18 cellular contexts compared by ENCODE assay signal in genomic region chr10:130809761-130810515, GRCh38.
DNase-seq lines count a peak whose midpoint lies in the region; ATAC-seq, FAIRE-seq and TF ChIP-seq lines count a peak whose summit lies in the region.
"Had no signal": no experiment of that assay in that cellular context is flagged by ENCODE, and none has a peak within 500 bp of the region (broad histone marks: within the 10 kb centered on the region; RNA-seq: fewer than 3 reads in every experiment).

No MANE protein-coding gene starts in this region.

- no peak for TF ChIP-seq POLR2A in HCT116 (IDR thresholded peaks at IDR 0.05; ENCODE audit: borderline replicate concordance, extremely low read depth, insufficient read depth, insufficient read length)
- no peak for TF ChIP-seq POLR2A in H1 (IDR thresholded peaks at IDR 0.05; ENCODE audit: control extremely low read depth in 1 of 2, low read depth in 2 of 2, low read length in 2 of 2)

- no peaks in the 10 kb centered on the region for H3K9me2 ChIP-seq in HCT116 (ENCODE audit: insufficient read depth)

- no peak overlapping the region for H2BK15ac ChIP-seq in H1 (ENCODE audit: low read length)

- no peak overlapping the region for H2AFZ ChIP-seq in HCT116 (ENCODE audit: low read depth, low read length, poor library complexity, severe bottlenecking)
- peak overlapping the region; percentile 92 for H2AFZ ChIP-seq in H1 (ENCODE audit: low read length)

- H3K27ac ChIP-seq in HCT116 (ENCODE audit: low read depth, low read length) (no peak overlapping the region), H1 (ENCODE audit: low read depth, low read length) (no peak overlapping the region; the same call in 1 of the 2 replicates)
- H3K27ac ChIP-seq: 22Rv1, Peyer's patch had no signal

- H3K9me3 Mint-ChIP-seq in osteocyte (ENCODE audit: unreplicated experiment) = peaks cover 30% of the 10 kb centered on the region
- H3K9me3 Mint-ChIP-seq: CD4-positive, alpha-beta T cell had no signal

- TF ChIP-seq EP300 in H1 (IDR thresholded peaks at IDR 0.05; ENCODE audit: borderline replicate concordance in 1 of 2, low read depth in 2 of 2, low read length in 2 of 2) = no peak

- H3K14ac ChIP-seq in H1 (ENCODE audit: insufficient read length) = no peak overlapping the region

- intact Hi-C loops in HCT116 (cut with micrococcal nuclease) = no loop called here

- no peaks in the 10 kb centered on the region for H3K36me3 Mint-ChIP-seq in osteocyte (ENCODE audit: unreplicated experiment)

- 83% methylated on average over 20 of the region's 22 CpGs; no CpG with 5 or more reads in 1 of the 2 experiments for WGBS in H1 (ENCODE audit: extremely low coverage in 1 of 2, insufficient coverage in 1 of 2, insufficient read length in 1 of 2, insufficient replicate concordance in 2 of 2, low coverage in 1 of 2, low lambda C conversion rate in 2 of 2, missing lambda C conversion rate in 1 of 2), 2 experiments

- TF ChIP-seq RAD21 in HCT116 (IDR thresholded peaks at IDR 0.05; ENCODE audit: low read depth) (no peak), H1 (IDR thresholded peaks at IDR 0.05 in 1 of 2, conservative IDR thresholded peaks at IDR 0.05 in 1 of 2; ENCODE audit: low read depth in 2 of 2, low read length in 2 of 2) (no peak)

- H3K18ac ChIP-seq in H1 (ENCODE audit: extremely low read depth, low read length) = no peak overlapping the region

- DNase-seq in activated CD4-positive, alpha-beta T cell treated with anti-CD3 and anti-CD28 coated beads for 48 hours = peak; percentile 8
- no peak for DNase-seq in activated CD4-positive, alpha-beta T cell treated with anti-CD3 and anti-CD28 coated beads, Interleukin-2, amount 50 U/mL, for 4 hours
- DNase-seq in HCT116 (ENCODE audit: low read depth, low spot score) (no peak), H1 (ENCODE audit: low read depth in 1 of 2, low spot score in 2 of 2) (peak in 1 of 2 experiments; percentile 48), osteocyte (ENCODE audit: extremely low spot score, unreplicated experiment) (peak; percentile 78), NCI-H1417 treated with DMSO at 0.1 percent for 48 hours (lab: John Stamatoyannopoulos, UW) (no peak), activated gamma-delta T cell treated with Interleukin-2 at 50 U/mL for 16 hours (no peak)
- DNase-seq: BE2C; CD4-positive, alpha-beta T cell; DMS53; HCEC 1CT; KBM-7; NCI-H1048; NCI-H510A treated with DMSO at 0.1 percent for 48 hours; Peyer's patch had no signal

- POLR2A ChIA-PET in HCT116 (lab: Charles Lee) = no interaction called here
- POLR2A ChIA-PET in H1 (lab: Charles Lee; ENCODE audit: partially characterized antibody) = no interaction called here

- no peaks in the 10 kb centered on the region for H3K27me3 ChIP-seq in HCT116 (ENCODE audit: insufficient read depth, low read length)
- H3K27me3 ChIP-seq in H1 (replicated peaks in 1 of 4; ENCODE audit: control insufficient read depth in 3 of 4, extremely low read depth in 1 of 4, insufficient read depth in 3 of 4, low read length in 3 of 4) = no peaks in the 10 kb centered on the region
- H3K27me3 ChIP-seq: BE2C, Peyer's patch had no signal

- no peak overlapping the region for H2BK120ac ChIP-seq in H1 (replicated peaks; ENCODE audit: low read depth, low read length)

- H3K4ac ChIP-seq in H1 (replicated peaks; ENCODE audit: insufficient read length, low read depth, low read length) = no peak overlapping the region

- H3K79me1 ChIP-seq in H1 (ENCODE audit: low read depth, low read length) = no peaks in the 10 kb centered on the region

- no peak overlapping the region for H3K23ac ChIP-seq in H1 (ENCODE audit: insufficient read length)

- no peak overlapping the region for H4K5ac ChIP-seq in H1 (ENCODE audit: insufficient read length, low read depth, low read length)

- H3K4me3 Mint-ChIP-seq in osteocyte (ENCODE audit: unreplicated experiment) = no peak overlapping the region
- H3K4me3 Mint-ChIP-seq: CD4-positive, alpha-beta T cell had no signal

- H3K23me2 ChIP-seq in H1 (ENCODE audit: low read depth, low read length) = no peaks in the 10 kb centered on the region

- no peaks in the 10 kb centered on the region for H3K4me1 Mint-ChIP-seq in osteocyte (ENCODE audit: unreplicated experiment)

- H3K4me2 ChIP-seq in HCT116 (ENCODE audit: low read length) = no peak overlapping the region
- H3K4me2 ChIP-seq in H1 (ENCODE audit: insufficient read depth in 1 of 2, low read depth in 2 of 2, low read length in 2 of 2) = peak overlapping the region in 1 of 2 experiments; percentile 6; a peak in 2 of 4 replicates

- no peak overlapping the region for H2BK12ac ChIP-seq in H1 (ENCODE audit: low read depth, low read length)

- FAIRE-seq in H1 (lab: Jason Lieb, UNC) = no peak

- H3K36me3 ChIP-seq in HCT116 (ENCODE audit: control insufficient read depth in 1 of 2, insufficient read depth in 2 of 2, low read length in 2 of 2) (no peaks in the 10 kb centered on the region), H1 (ENCODE audit: control insufficient read depth in 2 of 4, insufficient read depth in 4 of 4, low read length in 3 of 4) (no peaks in the 10 kb centered on the region)
- H3K36me3 ChIP-seq: BE2C, Peyer's patch had no signal

- no peaks in the 10 kb centered on the region for H3K9me3 ChIP-seq in HCT116 (ENCODE audit: control insufficient read depth in 1 of 2, insufficient read depth in 1 of 2, low read depth in 1 of 2, low read length in 2 of 2)
- H3K9me3 ChIP-seq in H1 (ENCODE audit: insufficient read depth in 2 of 2, low read depth in 1 of 2, low read length in 1 of 2) = no peaks in the 10 kb centered on the region
- H3K9me3 ChIP-seq: BE2C, Peyer's patch had no signal

- H3K79me2 ChIP-seq in HCT116 (ENCODE audit: insufficient read depth, low read length) (no peaks in the 10 kb centered on the region), H1 (ENCODE audit: control insufficient read depth in 1 of 2, insufficient read depth in 2 of 2, low read length in 2 of 2) (no peaks in the 10 kb centered on the region)

- H2BK20ac ChIP-seq in H1 (ENCODE audit: low read length) = no peak overlapping the region

- H3K27me3 Mint-ChIP-seq in osteocyte (ENCODE audit: unreplicated experiment) = no peaks in the 10 kb centered on the region
- H3K27me3 Mint-ChIP-seq: CD4-positive, alpha-beta T cell had no signal

- H4K8ac ChIP-seq in H1 (ENCODE audit: extremely low read depth, insufficient read depth, low read length) = no peak overlapping the region

- TF ChIP-seq CTCF in HCT116 (IDR thresholded peaks at IDR 0.05 in 2 of 3, conservative IDR thresholded peaks at IDR 0.05 in 1 of 3; ENCODE audit: borderline replicate concordance in 1 of 3, insufficient read depth in 1 of 3, low read depth in 2 of 3, low read length in 2 of 3) (no peak), H1 (IDR thresholded peaks at IDR 0.05; ENCODE audit: control extremely low read depth in 1 of 3, insufficient read depth in 1 of 3, low read depth in 1 of 3, low read length in 3 of 3) (no peak), osteocyte (IDR thresholded peaks at IDR 0.05) (no peak)

- H3K56ac ChIP-seq in H1 (replicated peaks; ENCODE audit: insufficient read length, low read depth, low read length) = no peak overlapping the region

- H3K4me3 ChIP-seq in HCT116 (replicated peaks in 1 of 2; ENCODE audit: low read depth in 1 of 2, low read length in 2 of 2) = no peak overlapping the region
- H3K4me3 ChIP-seq in H1 (ENCODE audit: extremely low read depth in 1 of 4, insufficient read depth in 2 of 4, low read depth in 3 of 4, low read length in 4 of 4) = no peak overlapping the region
- H3K4me3 ChIP-seq: Peyer's patch had no signal

- no peak overlapping the region for H2AK5ac ChIP-seq in H1 (ENCODE audit: low read depth, low read length)

- no peak overlapping the region for H4K91ac ChIP-seq in H1 (replicated peaks; ENCODE audit: insufficient read length, low read length)

- H3K9ac ChIP-seq in HCT116 (ENCODE audit: low read length) (no peak overlapping the region), H1 (replicated peaks in 1 of 4; ENCODE audit: extremely low read depth in 1 of 4, low read depth in 3 of 4, low read length in 3 of 4) (no peak overlapping the region)

- ATAC-seq in HCT116 = peak; percentile 27; the same call in 1 of the 2 replicates
- ATAC-seq in HG03571 (IDR thresholded peaks at IDR 0.05; ENCODE audit: unreplicated experiment) = no peak
- ATAC-seq: Right ventricle myocardium inferior had no signal

- H3K27ac Mint-ChIP-seq in osteocyte (ENCODE audit: unreplicated experiment) = no peak overlapping the region
- H3K27ac Mint-ChIP-seq: CD4-positive, alpha-beta T cell had no signal

- H4K20me1 ChIP-seq in HCT116 (ENCODE audit: insufficient read depth) = no peaks in the 10 kb centered on the region
- H4K20me1 ChIP-seq in H1 (replicated peaks in 1 of 2; ENCODE audit: control insufficient read depth in 1 of 2, insufficient read depth in 2 of 2, low read length in 2 of 2) = no peaks in the 10 kb centered on the region

- no peaks in the 10 kb centered on the region for H3K4me1 ChIP-seq in HCT116 (ENCODE audit: control insufficient read depth in 1 of 2, insufficient read depth in 2 of 2, low read length in 2 of 2)
- peaks cover 0 to 19% (median 11%) of the 10 kb centered on the region in 4 experiments; a peak in 5 of 7 replicates for H3K4me1 ChIP-seq in H1 (replicated peaks in 1 of 4; ENCODE audit: control insufficient read depth in 3 of 4, insufficient read depth in 4 of 4, low read length in 3 of 4)
- H3K4me1 ChIP-seq: BE2C, Peyer's patch had no signal

- CTCF ChIA-PET in HCT116 (lab: Charles Lee) = no interaction called here
- CTCF ChIA-PET in H1 (lab: Charles Lee; ENCODE audit: partially characterized antibody) = interaction anchor here (0.6 to 1.6 kb wide), 7 partner anchors 13 to 877 kb away, joined by 3 to 4 read pairs (median 3); no protein-coding TSS in a partner anchor

- BruUV-seq in HCT116 (replicated peaks; lab: Mats Ljungman, UMichigan) = no TSS peak

- RAD21 ChIA-PET in HCT116 (lab: Charles Lee; ENCODE audit: low non-redundant PET in 1 of 2, low total read pairs in 2 of 2, uncharacterized antibody in 2 of 2, unreplicated experiment in 2 of 2) = no interaction called here

- H2BK5ac ChIP-seq in H1 (ENCODE audit: low read depth, low read length) = peak overlapping the region; percentile 20; the same call in 1 of the 2 replicates

TF ChIP-seq in HCT116, 20 proteins besides CTCF, POLR2A, EP300 and RAD21:
- TF ChIP-seq MAX (IDR thresholded peaks at IDR 0.05) (no peak), SP1 (IDR thresholded peaks at IDR 0.05; ENCODE audit: low read depth) (no peak), EZH2 (IDR thresholded peaks at IDR 0.05) (no peak), ELF1 (IDR thresholded peaks at IDR 0.05; ENCODE audit: borderline replicate concordance, low read depth) (no peak)

TF ChIP-seq in H1, 55 proteins besides CTCF, POLR2A, EP300 and RAD21 (continues in another document):
- no peak for TF ChIP-seq BACH1 (IDR thresholded peaks at IDR 0.05; ENCODE audit: low read length)
- no peak for TF ChIP-seq FOSL1 (IDR thresholded peaks at IDR 0.05; ENCODE audit: insufficient read depth, low read depth, low read length)
- TF ChIP-seq TAF1 (IDR thresholded peaks at IDR 0.05; ENCODE audit: low read depth, low read length) = no peak
- no peak for TF ChIP-seq CHD2 (IDR thresholded peaks at IDR 0.05; ENCODE audit: low read length)
- TF ChIP-seq CBX5 (IDR thresholded peaks at IDR 0.05; ENCODE audit: low read depth, low read length) = no peak
- no peak for TF ChIP-seq PHF8 (conservative IDR thresholded peaks at IDR 0.05; ENCODE audit: low read depth, low read length)
- no peak for TF ChIP-seq TBP (IDR thresholded peaks at IDR 0.05; ENCODE audit: low read depth, low read length)
- TF ChIP-seq CBX8 (IDR thresholded peaks at IDR 0.05; ENCODE audit: borderline replicate concordance, low read depth, low read length) = no peak

Comparison
In these comparisons a context has a peak if more than half of its experiments do, and no peak if none do; other contexts are left out.
1. DNase-seq: peak in activated CD4-positive, alpha-beta T cell treated with anti-CD3 and anti-CD28 coated beads for 48 hours (single experiment) and osteocyte (single experiment); none in activated CD4-positive, alpha-beta T cell treated with anti-CD3 and anti-CD28 coated beads, Interleukin-2, amount 50 U/mL, for 4 hours (0 of 2), HCT116 (single experiment), NCI-H1417 treated with DMSO at 0.1 percent for 48 hours (single experiment) and activated gamma-delta T cell treated with Interleukin-2 at 50 U/mL for 16 hours (single experiment).